32 cellular contexts compared by ENCODE assay signal in the genomic region with DNA sequence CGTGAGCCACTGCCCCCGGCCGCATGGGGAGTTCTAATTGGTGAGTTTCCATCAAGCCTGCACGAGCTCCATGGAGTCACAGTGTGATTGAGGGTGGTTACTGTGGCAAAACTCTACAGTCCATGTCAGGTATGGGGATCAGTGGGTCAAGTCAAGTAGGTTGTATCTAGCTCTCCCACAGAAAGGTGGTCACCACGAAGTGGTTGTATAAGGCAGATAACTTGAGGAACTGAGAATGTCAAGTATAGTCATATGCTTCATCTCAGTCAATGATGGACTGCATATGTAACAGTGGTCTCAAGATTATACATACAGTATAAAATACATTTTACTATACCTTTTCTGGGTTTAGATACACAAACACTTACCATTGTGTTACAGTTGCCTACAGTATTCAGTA.
"Had no signal": no experiment of that assay in that cellular context is flagged by ENCODE, and none has a peak within 500 bp of the region (broad histone marks: within the 10 kb centered on the region; RNA-seq: fewer than 3 reads in every experiment).

No MANE protein-coding gene starts in this region.

- H3K27me3 ChIP-seq: adrenal gland, body of pancreas, brain microvascular endothelial cell, breast epithelium had no signal

- DNase-seq: activated CD4-positive, alpha-beta memory T cell treated with anti-CD3 and anti-CD28 coated beads, Interleukin-2, amount 10 ng/mL, durations not matched to agents 7 days and 5 days; activated CD4-positive, alpha-beta T cell treated with anti-CD3 and anti-CD28 coated beads for 1 hour; activated CD4-positive, CD25-positive, alpha-beta regulatory T cell; activated CD8-positive, alpha-beta memory T cell treated with anti-CD3 and anti-CD28 coated beads for 24 hours; activated CD8-positive, alpha-beta memory T cell treated with anti-CD3 and anti-CD28 coated beads, Interleukin-2, amount 10 ng/mL, durations not matched to agents 7 days and 5 days; activated CD8-positive, alpha-beta memory T cell treated with anti-CD3 and anti-CD28 coated beads, Interleukin-2, amount 50 U/mL, for 48 hours; activated effector memory CD4-positive, alpha-beta T cell treated with anti-CD3 and anti-CD28 coated beads, Interleukin-2, amount 50 U/mL, for 16 hours; activated gamma-delta T cell treated with Interleukin-2 at 50 U/mL for 16 hours; activated naive CD4-positive, alpha-beta T cell; activated naive CD4-positive, alpha-beta T cell treated with anti-CD3 and anti-CD28 coated beads, Interleukin-2, amount 50 U/mL, for 16 hours; activated T-cell treated with anti-CD3 and anti-CD28 coated beads, Interleukin-2, amount 50 U/mL, for 24 hours; adrenal gland; amniotic stem cell; aorta; brain microvascular endothelial cell; central memory CD4-positive, alpha-beta T cell; T-helper 9 cell had no signal

- H3K36me3 Mint-ChIP-seq: activated CD8-positive, alpha-beta memory T cell treated with anti-CD3 and anti-CD28 coated beads, Interleukin-2, amount 10 ng/mL, durations not matched to agents 7 days and 5 days; activated naive CD4-positive, alpha-beta T cell treated with anti-CD3 and anti-CD28 coated beads, Interleukin-2, amount 50 U/mL, for 72 hours; activated naive CD8-positive, alpha-beta T cell treated with anti-CD3 and anti-CD28 coated beads for 36 hours had no signal

- H3K4me1 Mint-ChIP-seq: activated CD4-positive, alpha-beta memory T cell treated with anti-CD3 and anti-CD28 coated beads, Interleukin-2, amount 10 ng/mL, durations not matched to agents 7 days and 5 days; activated CD4-positive, alpha-beta T cell treated with anti-CD3 and anti-CD28 coated beads for 36 hours; activated CD4-positive, alpha-beta T cell treated with anti-CD3 and anti-CD28 coated beads, Interleukin-2, amount 10 ng/mL, durations not matched to agents 7 days and 5 days; activated CD8-positive, alpha-beta memory T cell treated with anti-CD3 and anti-CD28 coated beads, Interleukin-2, amount 10 ng/mL, durations not matched to agents 7 days and 5 days; activated naive CD8-positive, alpha-beta T cell treated with anti-CD3 and anti-CD28 coated beads for 36 hours had no signal

- H3K9me3 ChIP-seq: adrenal gland, body of pancreas, breast epithelium had no signal

- H3K36me3 ChIP-seq: adrenal gland, brain microvascular endothelial cell, breast epithelium, WERI-Rb-1 had no signal

- H3K4me3 ChIP-seq: adrenal gland, body of pancreas, breast epithelium, coronary artery had no signal

- H3K27ac Mint-ChIP-seq: activated CD4-positive, alpha-beta memory T cell treated with anti-CD3 and anti-CD28 coated beads, Interleukin-2, amount 10 ng/mL, durations not matched to agents 7 days and 5 days; activated CD4-positive, alpha-beta T cell treated with anti-CD3 and anti-CD28 coated beads for 36 hours; activated CD4-positive, alpha-beta T cell treated with anti-CD3 and anti-CD28 coated beads, Interleukin-2, amount 10 ng/mL, durations not matched to agents 7 days and 5 days; activated CD8-positive, alpha-beta memory T cell treated with anti-CD3 and anti-CD28 coated beads, Interleukin-2, amount 10 ng/mL, durations not matched to agents 7 days and 5 days; activated CD8-positive, alpha-beta T cell treated with anti-CD3 and anti-CD28 coated beads, Interleukin-2, amount 10 ng/mL, durations not matched to agents 7 days and 5 days; activated naive CD4-positive, alpha-beta T cell treated with anti-CD3 and anti-CD28 coated beads for 36 hours; activated naive CD4-positive, alpha-beta T cell treated with anti-CD3 and anti-CD28 coated beads, Interleukin-2, amount 50 U/mL, for 72 hours; activated naive CD8-positive, alpha-beta T cell treated with anti-CD3 and anti-CD28 coated beads for 36 hours; activated T-cell treated with anti-CD3 and anti-CD28 coated beads, Interleukin-2, amount 50 U/mL, for 24 hours; activated T-helper 2 cell treated with anti-CD3 and anti-CD28 coated beads, Interferon-gamma antibody, Interleukin-2, Interleukin-4, amounts not matched to agents 10 μg/mL and 5 μg/mL and 100 μg/mL, durations not matched to agents 14 hours and 24 hours and 36 hours; T-helper 2 cell treated with Interferon-gamma antibody and Interleukin-4, amounts not matched to agents 5 μg/mL and 100 μg/mL, for 36 hours; WTC11 had no signal

- H3K4me3 Mint-ChIP-seq: activated CD4-positive, alpha-beta memory T cell treated with anti-CD3 and anti-CD28 coated beads, Interleukin-2, amount 10 ng/mL, durations not matched to agents 7 days and 5 days; activated CD4-positive, alpha-beta T cell treated with anti-CD3 and anti-CD28 coated beads for 36 hours; activated CD4-positive, alpha-beta T cell treated with anti-CD3 and anti-CD28 coated beads, Interleukin-2, amount 10 ng/mL, durations not matched to agents 7 days and 5 days; activated CD8-positive, alpha-beta memory T cell treated with anti-CD3 and anti-CD28 coated beads, Interleukin-2, amount 10 ng/mL, durations not matched to agents 7 days and 5 days; activated CD8-positive, alpha-beta T cell treated with anti-CD3 and anti-CD28 coated beads, Interleukin-2, amount 10 ng/mL, durations not matched to agents 7 days and 5 days; activated naive CD4-positive, alpha-beta T cell treated with anti-CD3 and anti-CD28 coated beads for 36 hours; activated naive CD8-positive, alpha-beta T cell treated with anti-CD3 and anti-CD28 coated beads for 36 hours; activated T-cell treated with anti-CD3 and anti-CD28 coated beads, Interleukin-2, amount 50 U/mL, for 24 hours; T-helper 2 cell treated with Interferon-gamma antibody and Interleukin-4, amounts not matched to agents 5 μg/mL and 100 μg/mL, for 36 hours; WTC11 had no signal

- FAIRE-seq: astrocyte, colon had no signal

- H3K27ac ChIP-seq: adrenal gland, body of pancreas, brain microvascular endothelial cell, breast epithelium, coronary artery, WERI-Rb-1 had no signal

- H3K27me3 Mint-ChIP-seq: activated CD4-positive, alpha-beta memory T cell treated with anti-CD3 and anti-CD28 coated beads, Interleukin-2, amount 10 ng/mL, durations not matched to agents 7 days and 5 days; activated CD4-positive, alpha-beta T cell treated with anti-CD3 and anti-CD28 coated beads for 36 hours; activated CD4-positive, alpha-beta T cell treated with anti-CD3 and anti-CD28 coated beads, Interleukin-2, amount 10 ng/mL, durations not matched to agents 7 days and 5 days; activated CD8-positive, alpha-beta memory T cell treated with anti-CD3 and anti-CD28 coated beads, Interleukin-2, amount 10 ng/mL, durations not matched to agents 7 days and 5 days; activated naive CD8-positive, alpha-beta T cell treated with anti-CD3 and anti-CD28 coated beads for 36 hours; activated T-cell treated with anti-CD3 and anti-CD28 coated beads, Interleukin-2, amount 50 U/mL, for 24 hours had no signal

- H3K4me1 ChIP-seq: adrenal gland, body of pancreas, breast epithelium had no signal

- H3K9me3 Mint-ChIP-seq: activated CD4-positive, alpha-beta T cell treated with anti-CD3 and anti-CD28 coated beads, Interleukin-2, amount 10 ng/mL, durations not matched to agents 7 days and 5 days; activated naive CD4-positive, alpha-beta T cell treated with anti-CD3 and anti-CD28 coated beads for 36 hours; activated T-helper 2 cell treated with anti-CD3 and anti-CD28 coated beads, Interferon-gamma antibody, Interleukin-2, Interleukin-4, amounts not matched to agents 10 μg/mL and 5 μg/mL and 100 μg/mL, durations not matched to agents 14 hours and 24 hours and 36 hours had no signal
